In the genomic region with DNA sequence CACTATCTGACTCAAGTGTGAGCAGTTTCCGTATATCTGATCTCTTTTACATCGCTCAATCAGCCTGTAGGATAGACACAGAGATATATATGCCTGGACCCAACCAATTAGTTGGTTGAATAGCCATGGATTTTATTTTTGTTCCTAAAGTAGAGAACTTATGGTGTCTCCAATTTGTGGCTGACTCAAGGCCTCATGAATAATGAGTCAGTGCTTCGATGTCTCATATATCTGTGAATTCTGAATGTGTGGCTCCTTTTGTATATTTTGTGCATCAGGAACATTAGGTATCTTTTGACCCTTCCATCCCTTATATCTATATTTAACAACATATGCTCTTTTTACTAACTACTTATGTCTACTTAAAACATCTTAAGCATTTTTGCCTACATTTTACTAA, we compare ENCODE assay signal across 14 cellular contexts.
"Had no signal": no experiment of that assay in that cellular context is flagged by ENCODE, and none has a peak within 500 bp of the region (broad histone marks: within the 10 kb centered on the region; RNA-seq: fewer than 3 reads in every experiment).

No MANE protein-coding gene starts in this region.

- H3K4me1 ChIP-seq: adrenal gland, parathyroid adenoma, tibial artery had no signal

- H3K9me3 ChIP-seq: adrenal gland, mucosa of descending colon, tibial artery had no signal

- H3K4me3 ChIP-seq: adrenal gland, coronary artery, mucosa of descending colon, tibial artery had no signal

- H3K27me3 ChIP-seq: adrenal gland, tibial artery had no signal

- DNase-seq: activated CD4-positive, alpha-beta T cell treated with anti-CD3 and anti-CD28 coated beads, Interleukin-2, amount 50 U/mL, for 48 hours; activated T-cell treated with anti-CD3 and anti-CD28 coated beads, Interleukin-2, amount 50 U/mL, for 1 hour; adrenal gland; central memory CD4-positive, alpha-beta T cell; mucosa of descending colon; naive thymus-derived CD4-positive, alpha-beta T cell; retina; stimulated activated CD4-positive, alpha-beta T cell treated with anti-CD3 and anti-CD28 coated beads, Interleukin-2, amount 100 ng/mL, for 48 hours; stimulated activated naive B cell treated with anti-CD40 and anti-IgM and Interleukin-4, amounts not matched to agents 10 μg/mL and 1 μg/mL and 100 μg/mL, for 72 hours; T-cell; T1000; tibial artery had no signal

- H3K27ac ChIP-seq: adrenal gland, coronary artery, parathyroid adenoma, tibial artery had no signal

- ATAC-seq: mucosa of descending colon; naive thymus-derived CD4-positive, alpha-beta T cell; stimulated activated naive B cell treated with anti-CD40 and anti-IgM and Interleukin-4, amounts not matched to agents 10 μg/mL and 1 μg/mL and 100 μg/mL, for 72 hours; T-cell had no signal

- H3K36me3 ChIP-seq: adrenal gland, tibial artery had no signal
